ENCODE assay signal across 28 cellular contexts in the genomic region with DNA sequence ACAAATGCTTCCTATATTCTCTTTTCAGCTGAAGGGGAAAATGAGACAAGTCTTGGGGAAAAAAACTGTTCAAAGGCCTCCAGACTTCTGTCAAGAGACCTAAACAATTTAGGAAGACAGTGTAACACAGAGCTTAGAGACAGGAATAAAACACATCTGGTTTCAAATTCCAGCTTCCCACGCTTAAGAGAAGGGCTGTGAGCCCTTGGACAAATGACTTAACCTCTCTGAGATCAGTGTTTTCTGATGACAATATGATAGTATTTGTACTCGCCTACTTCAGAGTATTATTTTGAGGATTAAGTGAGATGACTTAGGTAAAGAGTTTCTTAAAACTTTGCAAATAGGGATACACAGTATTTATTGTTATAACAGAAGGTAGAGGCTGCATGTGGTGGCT. TPM values are rescaled to one million over a fixed set of nuclear protein-coding genes. Genes with fewer than 3 reads are reported as not detected.
A peak's percentile ranks its signal among the peaks of the same experiment; 100 is the strongest.
DNase-seq lines count a peak whose midpoint lies in the region; ATAC-seq and TF ChIP-seq lines count a peak whose summit lies in the region.
"Had no signal": no experiment of that assay in that cellular context is flagged by ENCODE, and none has a peak within 500 bp of the region (broad histone marks: within the 10 kb centered on the region; RNA-seq: fewer than 3 reads in every experiment).

No MANE protein-coding gene starts in this region.

- ATAC-seq in activated T-cell treated with anti-CD3 and anti-CD28 coated beads, Interleukin-2, amount 50 U/mL, for 72 hours (replicated peaks in 1 of 2), result no peak
- ATAC-seq in stimulated activated effector memory CD8-positive, alpha-beta T cell treated with anti-CD3 and anti-CD28 coated beads, Interleukin-12 subunit alpha, Interleukin-12 subunit beta, amount 100 ng/mL, for 72 hours, result no peak
- no peak for ATAC-seq in HG02938 (IDR thresholded peaks at IDR 0.05; ENCODE audit: unreplicated experiment)
- ATAC-seq: activated CD4-positive, CD25-positive, alpha-beta regulatory T cell treated with anti-CD3 and anti-CD28 coated beads, Interleukin-2, amount 50 U/mL, for 24 hours; activated CD8-positive, alpha-beta T cell treated with anti-CD3 and anti-CD28 coated beads for 36 hours; left cardiac atrium; naive thymus-derived CD4-positive, alpha-beta T cell; sciatic nerve had no signal

- no TSS peak for BruUV-seq in Calu3 (replicated peaks; lab: Mats Ljungman, UMichigan)

- H3K27ac Mint-ChIP-seq in activated T-cell treated with anti-CD3 and anti-CD28 coated beads, Interleukin-2, amount 50 U/mL, for 24 hours, result peak overlapping the region; percentile 47
- H3K27ac Mint-ChIP-seq in activated T-cell treated with anti-CD3 and anti-CD28 coated beads, Interleukin-2, amount 50 U/mL, for 72 hours, result no peak overlapping the region
- H3K27ac Mint-ChIP-seq in immature natural killer cell (peak overlapping the region in 4 of 6 donors; percentile 7 to 74 (median 40)), Calu3 (ENCODE audit: unreplicated experiment) (no peak overlapping the region)
- H3K27ac Mint-ChIP-seq in stimulated activated effector memory CD8-positive, alpha-beta T cell treated with anti-CD3 and anti-CD28 coated beads, Interleukin-12 subunit alpha, Interleukin-12 subunit beta, amount 100 ng/mL, for 72 hours, result peak overlapping the region; percentile 56
- H3K27ac Mint-ChIP-seq: B cell had no signal

- H3K36me3 Mint-ChIP-seq in activated T-cell treated with anti-CD3 and anti-CD28 coated beads, Interleukin-2, amount 50 U/mL, for 24 hours (ENCODE audit: low read depth), result peaks cover 4% of the 10 kb centered on the region
- no peaks in the 10 kb centered on the region for H3K36me3 Mint-ChIP-seq in activated T-cell treated with anti-CD3 and anti-CD28 coated beads, Interleukin-2, amount 50 U/mL, for 72 hours (ENCODE audit: insufficient read depth in 2 of 2)
- no peaks in the 10 kb centered on the region for H3K36me3 Mint-ChIP-seq in immature natural killer cell
- peaks cover 21% of the 10 kb centered on the region for H3K36me3 Mint-ChIP-seq in stimulated activated effector memory CD8-positive, alpha-beta T cell treated with anti-CD3 and anti-CD28 coated beads, Interleukin-12 subunit alpha, Interleukin-12 subunit beta, amount 100 ng/mL, for 72 hours
- no peaks in the 10 kb centered on the region for H3K36me3 Mint-ChIP-seq in Calu3 (ENCODE audit: insufficient read depth, unreplicated experiment)

- peaks cover 3% of the 10 kb centered on the region for H3K9me3 Mint-ChIP-seq in activated T-cell treated with anti-CD3 and anti-CD28 coated beads, Interleukin-2, amount 50 U/mL, for 24 hours
- H3K9me3 Mint-ChIP-seq in activated T-cell treated with anti-CD3 and anti-CD28 coated beads, Interleukin-2, amount 50 U/mL, for 72 hours, result peaks cover 0 to 2% of the 10 kb centered on the region in 2 donors
- H3K9me3 Mint-ChIP-seq in immature natural killer cell, result no peaks in the 10 kb centered on the region
- H3K9me3 Mint-ChIP-seq in stimulated activated effector memory CD8-positive, alpha-beta T cell treated with anti-CD3 and anti-CD28 coated beads, Interleukin-12 subunit alpha, Interleukin-12 subunit beta, amount 100 ng/mL, for 72 hours, result no peaks in the 10 kb centered on the region
- H3K9me3 Mint-ChIP-seq in Calu3 (ENCODE audit: low read depth, unreplicated experiment), result no peaks in the 10 kb centered on the region
- H3K9me3 Mint-ChIP-seq: activated CD8-positive, alpha-beta T cell treated with anti-CD3 and anti-CD28 coated beads for 36 hours; naive thymus-derived CD4-positive, alpha-beta T cell had no signal

- no peak overlapping the region for H3K4me3 ChIP-seq in cardiac fibroblast (replicated peaks in 1 of 2; ENCODE audit: low read depth in 2 of 2, low read length in 2 of 2)
- H3K4me3 ChIP-seq: thyroid gland had no signal

- TF ChIP-seq CTCF in cardiac fibroblast (IDR thresholded peaks at IDR 0.05; ENCODE audit: low read depth, low read length) (no peak), Calu3 (IDR thresholded peaks at IDR 0.05; ENCODE audit: unreplicated experiment) (no peak)

- peaks cover 77% of the 10 kb centered on the region for H3K4me1 Mint-ChIP-seq in activated T-cell treated with anti-CD3 and anti-CD28 coated beads, Interleukin-2, amount 50 U/mL, for 24 hours (ENCODE audit: low read depth)
- H3K4me1 Mint-ChIP-seq in activated T-cell treated with anti-CD3 and anti-CD28 coated beads, Interleukin-2, amount 50 U/mL, for 72 hours (ENCODE audit: low read depth), result peaks cover 79% of the 10 kb centered on the region
- H3K4me1 Mint-ChIP-seq in immature natural killer cell, result peaks cover 74 to 85% of the 10 kb centered on the region in 2 donors
- peaks cover 71% of the 10 kb centered on the region for H3K4me1 Mint-ChIP-seq in stimulated activated effector memory CD8-positive, alpha-beta T cell treated with anti-CD3 and anti-CD28 coated beads, Interleukin-12 subunit alpha, Interleukin-12 subunit beta, amount 100 ng/mL, for 72 hours
- peaks cover 18% of the 10 kb centered on the region for H3K4me1 Mint-ChIP-seq in Calu3 (ENCODE audit: low read depth, unreplicated experiment)

- CTCF ChIA-PET in Calu3 (lab: Charles Lee), result interaction anchor here (0.6 to 0.8 kb wide), 2 partner anchors 10 to 82 kb away, joined by 3 read pairs; no protein-coding TSS in a partner anchor

- intact Hi-C loops in Calu3 (cut with micrococcal nuclease; ENCODE audit: unreplicated experiment), result no loop called here

- no peaks in the 10 kb centered on the region for H3K27me3 Mint-ChIP-seq in activated T-cell treated with anti-CD3 and anti-CD28 coated beads, Interleukin-2, amount 50 U/mL, for 24 hours
- no peaks in the 10 kb centered on the region for H3K27me3 Mint-ChIP-seq in activated T-cell treated with anti-CD3 and anti-CD28 coated beads, Interleukin-2, amount 50 U/mL, for 72 hours (ENCODE audit: low read depth)
- peaks cover 0 to 3% (median 0%) of the 10 kb centered on the region in 3 donors for H3K27me3 Mint-ChIP-seq in immature natural killer cell (ENCODE audit: low read depth in 3 of 3)
- no peaks in the 10 kb centered on the region for H3K27me3 Mint-ChIP-seq in Calu3 (ENCODE audit: unreplicated experiment)
- H3K27me3 Mint-ChIP-seq: activated CD8-positive, alpha-beta T cell treated with anti-CD3 and anti-CD28 coated beads for 36 hours; B cell; naive thymus-derived CD4-positive, alpha-beta T cell had no signal

- DNase-seq in activated T-cell treated with anti-CD3 and anti-CD28 coated beads, Interleukin-2, amount 50 U/mL, for 24 hours, result no peak
- DNase-seq in activated T-cell treated with anti-CD3 and anti-CD28 coated beads, Interleukin-2, amount 50 U/mL, for 72 hours, result no peak
- DNase-seq in cardiac fibroblast (ENCODE audit: low read depth in 2 of 2) (peak; percentile 30 to 41), immature natural killer cell (no peak), Calu3 (no peak), NCI-H187 (lab: John Stamatoyannopoulos, UW) (no peak)
- no peak for DNase-seq in stimulated activated effector memory CD8-positive, alpha-beta T cell treated with anti-CD3 and anti-CD28 coated beads, Interleukin-12 subunit alpha, Interleukin-12 subunit beta, amount 100 ng/mL, for 72 hours (ENCODE audit: low spot score in 2 of 2)
- DNase-seq: activated CD8-positive, alpha-beta T cell treated with anti-CD3 and anti-CD28 coated beads for 36 hours; activated naive CD4-positive, alpha-beta T cell treated with Interleukin-2 at 50 U/mL for 16 hours; activated T-cell treated with anti-CD3 and anti-CD28 coated beads for 4 hours; central memory CD4-positive, alpha-beta T cell; DMS79 treated with DMSO at 0.1 percent for 48 hours; effector CD8-positive, alpha-beta T cell; left cardiac atrium; mesendoderm; naive thymus-derived CD4-positive, alpha-beta T cell; NCI-H1092; NCI-H2029; NCI-H226; NCI-H82; posterior cingulate gyrus; SHP77; stimulated activated naive CD4-positive, alpha-beta T cell; thyroid gland had no signal

- H3K4me3 Mint-ChIP-seq in activated T-cell treated with anti-CD3 and anti-CD28 coated beads, Interleukin-2, amount 50 U/mL, for 24 hours, result no peak overlapping the region
- no peak overlapping the region for H3K4me3 Mint-ChIP-seq in activated T-cell treated with anti-CD3 and anti-CD28 coated beads, Interleukin-2, amount 50 U/mL, for 72 hours
- H3K4me3 Mint-ChIP-seq in immature natural killer cell (no peak overlapping the region), Calu3 (ENCODE audit: low read depth, unreplicated experiment) (no peak overlapping the region)
- H3K4me3 Mint-ChIP-seq in stimulated activated effector memory CD8-positive, alpha-beta T cell treated with anti-CD3 and anti-CD28 coated beads, Interleukin-12 subunit alpha, Interleukin-12 subunit beta, amount 100 ng/mL, for 72 hours, result no peak overlapping the region
- H3K4me3 Mint-ChIP-seq: activated CD8-positive, alpha-beta T cell treated with anti-CD3 and anti-CD28 coated beads for 36 hours; B cell had no signal

RNA-seq across cellular contexts. Expression of a gene that starts 29.5 kb away (rescaled TPM):
- total RNA-seq in activated T-cell treated with anti-CD3 and anti-CD28 coated beads, Interleukin-2, amount 50 U/mL, for 72 hours, result 10 to 100 TPM; 18.3 to 19.4 TPM
- polyA plus RNA-seq in immature natural killer cell, result 1 to 10 TPM; 8.1 to 8.5 (median 8.3) TPM
- 15.0 and 18.8 TPM in 2 replicates for total RNA-seq in Calu3 (2022)

Comparison
In these comparisons a context has a peak if more than half of its experiments do, and no peak if none do; other contexts are left out.
1. H3K27ac Mint-ChIP-seq: peak in activated T-cell treated with anti-CD3 and anti-CD28 coated beads, Interleukin-2, amount 50 U/mL, for 24 hours (single experiment), immature natural killer cell (4 of 6) and stimulated activated effector memory CD8-positive, alpha-beta T cell treated with anti-CD3 and anti-CD28 coated beads, Interleukin-12 subunit alpha, Interleukin-12 subunit beta, amount 100 ng/mL, for 72 hours (single experiment); none in activated T-cell treated with anti-CD3 and anti-CD28 coated beads, Interleukin-2, amount 50 U/mL, for 72 hours (single experiment) and Calu3 (single experiment).
2. DNase-seq: peak in cardiac fibroblast (2 of 2); none in activated T-cell treated with anti-CD3 and anti-CD28 coated beads, Interleukin-2, amount 50 U/mL, for 24 hours (single experiment), activated T-cell treated with anti-CD3 and anti-CD28 coated beads, Interleukin-2, amount 50 U/mL, for 72 hours (0 of 2), immature natural killer cell (0 of 3), stimulated activated effector memory CD8-positive, alpha-beta T cell treated with anti-CD3 and anti-CD28 coated beads, Interleukin-12 subunit alpha, Interleukin-12 subunit beta, amount 100 ng/mL, for 72 hours (0 of 2), Calu3 (single experiment) and NCI-H187 (0 of 2).